In genomic region chr1:85275701-85276289, GRCh38 we compare ENCODE assay signal across 8 cellular contexts. TPM values are rescaled to one million over a fixed set of nuclear protein-coding genes. Genes with fewer than 3 reads are reported as not detected.
DNase-seq lines count a peak whose midpoint lies in the region; ATAC-seq and TF ChIP-seq lines count a peak whose summit lies in the region.

No MANE protein-coding gene starts in this region.

- peak overlapping the region; percentile 62 for H3K27ac ChIP-seq in SJCRH30

- ATAC-seq in GM19395 (IDR thresholded peaks at IDR 0.05; ENCODE audit: unreplicated experiment), result peak; percentile 16
- ATAC-seq in natural killer cell treated with Interleukin-12 subunit alpha and Interleukin-12 subunit beta and Interleukin-15 and Interleukin-18, amount 100 ng/mL, for 72 hours, result no peak
- no peak for ATAC-seq in HG03442 (IDR thresholded peaks at IDR 0.05; ENCODE audit: unreplicated experiment)

- H3K4me1 Mint-ChIP-seq in natural killer cell treated with Interleukin-12 subunit alpha and Interleukin-12 subunit beta and Interleukin-15 and Interleukin-18, amount 100 ng/mL, for 72 hours (ENCODE audit: low read depth in 2 of 2), result peaks cover 41 to 44% of the 10 kb centered on the region in 2 donors

- H3K4me1 ChIP-seq in BE2C, result no peaks in the 10 kb centered on the region
- peaks cover 7% of the 10 kb centered on the region for H3K4me1 ChIP-seq in SJCRH30

- H3K27me3 ChIP-seq in BE2C (no peaks in the 10 kb centered on the region), SJCRH30 (no peaks in the 10 kb centered on the region)

- H3K27ac Mint-ChIP-seq in natural killer cell treated with Interleukin-12 subunit alpha and Interleukin-12 subunit beta and Interleukin-15 and Interleukin-18, amount 100 ng/mL, for 72 hours, result peak overlapping the region; percentile 68 to 83

- H3K36me3 ChIP-seq in BE2C (no peaks in the 10 kb centered on the region), SJCRH30 (peaks cover 5% of the 10 kb centered on the region; the same call in 1 of the 2 replicates)

- TF ChIP-seq CTCF in BE2C (IDR thresholded peaks at IDR 0.05; ENCODE audit: low read depth, low read length), result no peak

- peak overlapping the region; percentile 88 for H3K4me3 ChIP-seq in BE2C (ENCODE audit: low read depth, low read length)
- H3K4me3 ChIP-seq in SJCRH30, result peak overlapping the region; percentile 77

- H3K9me3 Mint-ChIP-seq in natural killer cell treated with Interleukin-12 subunit alpha and Interleukin-12 subunit beta and Interleukin-15 and Interleukin-18, amount 100 ng/mL, for 72 hours, result no peaks in the 10 kb centered on the region

- DNase-seq in BE2C (no peak), SJCRH30 (peak in 1 of 2 experiments; percentile 23), GM19240 (ENCODE audit: insufficient read length, low spot score) (no peak), HCEC 1CT (no peak)
- DNase-seq in effector CD4-positive, alpha-beta T cell, result peak; percentile 25
- DNase-seq in natural killer cell treated with Interleukin-12 subunit alpha and Interleukin-12 subunit beta and Interleukin-15 and Interleukin-18, amount 100 ng/mL, for 72 hours (ENCODE audit: low spot score), result no peak

- H3K4me3 Mint-ChIP-seq in natural killer cell treated with Interleukin-12 subunit alpha and Interleukin-12 subunit beta and Interleukin-15 and Interleukin-18, amount 100 ng/mL, for 72 hours, result peak overlapping the region; percentile 85

- no peaks in the 10 kb centered on the region for H3K9me3 ChIP-seq in BE2C
- no peaks in the 10 kb centered on the region for H3K9me3 ChIP-seq in SJCRH30 (replicated peaks)

- H3K36me3 Mint-ChIP-seq in natural killer cell treated with Interleukin-12 subunit alpha and Interleukin-12 subunit beta and Interleukin-15 and Interleukin-18, amount 100 ng/mL, for 72 hours, result peaks cover 16% of the 10 kb centered on the region

- H3K27me3 Mint-ChIP-seq in natural killer cell treated with Interleukin-12 subunit alpha and Interleukin-12 subunit beta and Interleukin-15 and Interleukin-18, amount 100 ng/mL, for 72 hours, result peaks cover 13 to 20% of the 10 kb centered on the region in 2 donors

RNA-seq across cellular contexts. Expression of gene BCL10, which starts 0.6 kb away (rescaled TPM):
- 8.4 TPM for polyA plus RNA-seq in BE2C (2012; ENCODE audit: insufficient read depth, insufficient read length, low read depth)
- total RNA-seq in SJCRH30 (2014; rRNA removed; shearing (Covaris generic)), result 24.9 and 26.6 TPM in 2 replicates
- 10 to 100 TPM; 13.8 to 27.8 TPM for total RNA-seq in natural killer cell treated with Interleukin-12 subunit alpha and Interleukin-12 subunit beta and Interleukin-15 and Interleukin-18, amount 100 ng/mL, for 72 hours

RNA-seq across cellular contexts. Expression of gene C1orf52, which starts 16.3 kb away (rescaled TPM):
- 56.7 TPM for polyA plus RNA-seq in BE2C (2012; ENCODE audit: insufficient read depth, insufficient read length, low read depth)
- total RNA-seq in SJCRH30 (2014; rRNA removed; shearing (Covaris generic)), result 21.7 and 25.8 TPM in 2 replicates
- 10 to 100 TPM; 28.6 to 29.6 TPM for total RNA-seq in natural killer cell treated with Interleukin-12 subunit alpha and Interleukin-12 subunit beta and Interleukin-15 and Interleukin-18, amount 100 ng/mL, for 72 hours
